In the genomic region with DNA sequence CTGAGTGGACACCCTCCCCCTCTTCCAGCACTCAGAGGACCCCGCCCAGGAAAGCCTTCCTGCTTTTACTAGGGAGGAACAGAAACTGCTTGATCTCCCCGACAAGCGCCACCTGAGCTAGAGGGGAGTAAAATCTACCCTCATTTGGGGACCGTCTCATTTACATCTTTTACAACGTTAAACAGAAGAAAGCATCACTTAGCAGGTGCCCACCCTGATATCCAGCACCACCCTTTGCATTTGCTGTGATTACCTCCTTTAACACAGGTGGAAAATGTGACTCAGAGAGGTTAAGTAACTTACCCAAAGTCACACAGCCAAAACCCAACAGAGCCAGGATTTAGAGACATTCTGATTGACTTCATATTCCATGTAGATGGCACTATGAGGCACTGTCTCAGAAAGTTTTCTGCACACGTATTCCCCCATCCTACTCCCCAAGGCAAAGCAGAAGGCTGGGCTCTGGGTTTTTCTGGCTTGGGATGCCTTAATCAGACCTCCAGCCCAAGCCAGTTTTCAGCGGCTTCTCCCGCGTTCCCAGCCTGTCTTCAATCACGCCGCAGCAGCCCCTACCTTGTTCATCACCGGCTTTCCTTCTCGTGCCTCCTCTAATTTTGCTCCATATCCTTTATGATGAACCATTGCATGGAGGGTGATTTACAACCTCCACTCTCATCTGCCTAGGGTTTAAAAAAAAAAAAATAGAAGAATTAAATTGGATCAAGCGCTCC, we compare ENCODE assay signal across 12 cellular contexts.
DNase-seq lines count a peak whose midpoint lies in the region; ATAC-seq, FAIRE-seq and TF ChIP-seq lines count a peak whose summit lies in the region.
"Had no signal": no experiment of that assay in that cellular context is flagged by ENCODE, and none has a peak within 500 bp of the region (broad histone marks: within the 10 kb centered on the region; RNA-seq: fewer than 3 reads in every experiment).

No MANE protein-coding gene starts in this region.

- H3K79me2 ChIP-seq in DOHH2 (ENCODE audit: control insufficient read depth, low read length) (peaks cover 42% of the 10 kb centered on the region), OCI-LY3 (ENCODE audit: low read length) (no peaks in the 10 kb centered on the region)

- H3F3A ChIP-seq in DOHH2 (ENCODE audit: control insufficient read depth, insufficient read depth) = peaks cover 55% of the 10 kb centered on the region

- H3K27ac ChIP-seq in A549 (no peak overlapping the region), DOHH2 (ENCODE audit: low read depth, low read length) (peak overlapping the region; percentile 99), OCI-LY3 (ENCODE audit: low read length) (no peak overlapping the region), lower lobe of right lung (no peak overlapping the region)
- H3K27ac ChIP-seq: GM23248 had no signal

- FAIRE-seq in A549 (lab: Jason Lieb, UNC) = no peak

- ATAC-seq in A549 (no peak), GM19452 (IDR thresholded peaks at IDR 0.05; ENCODE audit: unreplicated experiment) (no peak), lower lobe of right lung (no peak), GM21619 (IDR thresholded peaks at IDR 0.05; ENCODE audit: unreplicated experiment) (no peak), HG03097 (IDR thresholded peaks at IDR 0.05; ENCODE audit: low FRiP score, unreplicated experiment) (no peak)

- TF ChIP-seq POLR2A in A549 (IDR thresholded peaks at IDR 0.05; ENCODE audit: low read length) = no peak

- H4K20me1 ChIP-seq in DOHH2 (ENCODE audit: control insufficient read depth, insufficient read depth, low read depth, low read length) (no peaks in the 10 kb centered on the region), OCI-LY3 (ENCODE audit: insufficient read depth, low read length) (peaks cover 31% of the 10 kb centered on the region)

- 0 out of 2 replicates have a peak overlapping the region, but pooled peaks have one; percentile 14 for H2AFZ ChIP-seq in OCI-LY3 (ENCODE audit: low read depth, low read length)

- TF ChIP-seq EP300 in A549 (IDR thresholded peaks at IDR 0.05) = no peak

- WGBS in A549 (ENCODE audit: missing lambda C conversion rate) = 72% methylated on average over 14 of the region's 14 CpGs

- intact Hi-C loops in lower lobe of right lung (cut with DNase I) = no loop called here

- H3K36me3 ChIP-seq in DOHH2 (ENCODE audit: control insufficient read depth, low read length) (peaks cover 32% of the 10 kb centered on the region), OCI-LY3 (replicated peaks; ENCODE audit: low read depth, low read length) (no peaks in the 10 kb centered on the region), lower lobe of right lung (no peaks in the 10 kb centered on the region)

- peaks cover 2% of the 10 kb centered on the region; the same call in 1 of the 3 replicates for H3K4me1 ChIP-seq in A549
- peaks cover 92% of the 10 kb centered on the region for H3K4me1 ChIP-seq in DOHH2 (ENCODE audit: control insufficient read depth, low read length)
- H3K4me1 ChIP-seq in OCI-LY3 (ENCODE audit: low read length) = peaks cover 53% of the 10 kb centered on the region
- peaks cover 21% of the 10 kb centered on the region for H3K4me1 ChIP-seq in lower lobe of right lung

- H3K4me2 ChIP-seq in A549 = no peak overlapping the region
- peak overlapping the region; percentile 99 for H3K4me2 ChIP-seq in DOHH2 (ENCODE audit: low read length)
- peak overlapping the region; percentile 95 for H3K4me2 ChIP-seq in OCI-LY3 (ENCODE audit: low read length)

- no peaks in the 10 kb centered on the region for H3K9me2 ChIP-seq in DOHH2 (replicated peaks; ENCODE audit: control insufficient read depth, low read length)

- POLR2A ChIA-PET in A549 (lab: Yijun Ruan, JAX) = no interaction called here

- CTCF ChIA-PET in A549 (lab: Yijun Ruan, JAX) = interaction anchor here (1.2 kb wide), 2 partner anchors 12 to 144 kb away, joined by 3 to 5 read pairs; no protein-coding TSS in a partner anchor

- H3K27me3 ChIP-seq in DOHH2 (ENCODE audit: control insufficient read depth, low read length) (no peaks in the 10 kb centered on the region), OCI-LY3 (ENCODE audit: low read depth, low read length) (peaks cover 83% of the 10 kb centered on the region), lower lobe of right lung (ENCODE audit: low read depth) (peaks cover 4% of the 10 kb centered on the region)

- H3K9ac ChIP-seq in OCI-LY3 (ENCODE audit: low read length) = peak overlapping the region; percentile 41; the same call in 1 of the 2 replicates

- TF ChIP-seq RAD21 in A549 (conservative IDR thresholded peaks at IDR 0.05 in 1 of 2, IDR thresholded peaks at IDR 0.05 in 1 of 2) = no peak

- no peak for TF ChIP-seq CTCF in A549 (IDR thresholded peaks at IDR 0.05)
- TF ChIP-seq CTCF in DOHH2 (IDR thresholded peaks at IDR 0.05; ENCODE audit: low read depth, low read length, poor library complexity, severe bottlenecking) = no peak
- TF ChIP-seq CTCF in OCI-LY3 (IDR thresholded peaks at IDR 0.05; ENCODE audit: low read depth, low read length) = no peak
- no peak for TF ChIP-seq CTCF in lower lobe of right lung (IDR thresholded peaks at IDR 0.05)

- H3K9me3 ChIP-seq in A549 = no peaks in the 10 kb centered on the region
- H3K9me3 ChIP-seq in DOHH2 (ENCODE audit: control insufficient read depth, insufficient read depth, low read length) = no peaks in the 10 kb centered on the region
- no peaks in the 10 kb centered on the region for H3K9me3 ChIP-seq in OCI-LY3 (ENCODE audit: insufficient read depth, low read length)
- no peaks in the 10 kb centered on the region for H3K9me3 ChIP-seq in iPS-18c (ENCODE audit: control insufficient read depth, insufficient read depth, low read length)
- H3K9me3 ChIP-seq in lower lobe of right lung = no peaks in the 10 kb centered on the region

- DNase-seq in A549 (ENCODE audit: low read depth in 1 of 2, low spot score in 1 of 2) = no peak
- no peak for DNase-seq in lower lobe of right lung
- DNase-seq: GM23248; NCI-H1436; NCI-H510A; stimulated activated CD4-positive, alpha-beta T cell treated with anti-CD3 and anti-CD28 coated beads, Interleukin-4, amount 100 ng/mL, for 1 hour had no signal

- H3K4me3 ChIP-seq in A549 (no peak overlapping the region), DOHH2 (ENCODE audit: low read length) (peak overlapping the region; percentile 84), OCI-LY3 (ENCODE audit: low read length) (peak overlapping the region; percentile 77), iPS-18c (ENCODE audit: insufficient read depth, low read depth, low read length) (peak overlapping the region; percentile 66; the same call in 1 of the 2 replicates), lower lobe of right lung (no peak overlapping the region)

TF ChIP-seq in A549, 52 proteins besides CTCF, POLR2A, EP300 and RAD21:
- TF ChIP-seq ZFP36 (IDR thresholded peaks at IDR 0.05; ENCODE audit: borderline replicate concordance, partially characterized antibody) (peak; percentile 9), NR3C1 (IDR thresholded peaks at IDR 0.05) (no peak), SMC3 (IDR thresholded peaks at IDR 0.05) (no peak)
- TF ChIP-seq, protein P1, sequence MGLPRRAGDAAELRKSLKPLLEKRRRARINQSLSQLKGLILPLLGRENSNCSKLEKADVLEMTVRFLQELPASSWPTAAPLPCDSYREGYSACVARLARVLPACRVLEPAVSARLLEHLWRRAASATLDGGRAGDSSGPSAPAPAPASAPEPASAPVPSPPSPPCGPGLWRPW (IDR thresholded peaks at IDR 0.05) = no peak
- TF ChIP-seq, protein P2, sequence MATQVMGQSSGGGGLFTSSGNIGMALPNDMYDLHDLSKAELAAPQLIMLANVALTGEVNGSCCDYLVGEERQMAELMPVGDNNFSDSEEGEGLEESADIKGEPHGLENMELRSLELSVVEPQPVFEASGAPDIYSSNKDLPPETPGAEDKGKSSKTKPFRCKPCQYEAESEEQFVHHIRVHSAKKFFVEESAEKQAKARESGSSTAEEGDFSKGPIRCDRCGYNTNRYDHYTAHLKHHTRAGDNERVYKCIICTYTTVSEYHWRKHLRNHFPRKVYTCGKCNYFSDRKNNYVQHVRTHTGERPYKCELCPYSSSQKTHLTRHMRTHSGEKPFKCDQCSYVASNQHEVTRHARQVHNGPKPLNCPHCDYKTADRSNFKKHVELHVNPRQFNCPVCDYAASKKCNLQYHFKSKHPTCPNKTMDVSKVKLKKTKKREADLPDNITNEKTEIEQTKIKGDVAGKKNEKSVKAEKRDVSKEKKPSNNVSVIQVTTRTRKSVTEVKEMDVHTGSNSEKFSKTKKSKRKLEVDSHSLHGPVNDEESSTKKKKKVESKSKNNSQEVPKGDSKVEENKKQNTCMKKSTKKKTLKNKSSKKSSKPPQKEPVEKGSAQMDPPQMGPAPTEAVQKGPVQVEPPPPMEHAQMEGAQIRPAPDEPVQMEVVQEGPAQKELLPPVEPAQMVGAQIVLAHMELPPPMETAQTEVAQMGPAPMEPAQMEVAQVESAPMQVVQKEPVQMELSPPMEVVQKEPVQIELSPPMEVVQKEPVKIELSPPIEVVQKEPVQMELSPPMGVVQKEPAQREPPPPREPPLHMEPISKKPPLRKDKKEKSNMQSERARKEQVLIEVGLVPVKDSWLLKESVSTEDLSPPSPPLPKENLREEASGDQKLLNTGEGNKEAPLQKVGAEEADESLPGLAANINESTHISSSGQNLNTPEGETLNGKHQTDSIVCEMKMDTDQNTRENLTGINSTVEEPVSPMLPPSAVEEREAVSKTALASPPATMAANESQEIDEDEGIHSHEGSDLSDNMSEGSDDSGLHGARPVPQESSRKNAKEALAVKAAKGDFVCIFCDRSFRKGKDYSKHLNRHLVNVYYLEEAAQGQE (IDR thresholded peaks at IDR 0.05) = no peak

Comparison
In these comparisons a context has a peak if more than half of its experiments do, and no peak if none do; other contexts are left out.
1. H3K4me3 ChIP-seq: peak in DOHH2 (single experiment), OCI-LY3 (single experiment) and iPS-18c (single experiment); none in A549 (single experiment) and lower lobe of right lung (single experiment).